Comparison of ENCODE assay signal across 12 cellular contexts in genomic region chr6:16473184-16473907, GRCh38.
A peak's percentile ranks its signal among the peaks of the same experiment; 100 is the strongest.
DNase-seq lines count a peak whose midpoint lies in the region; ATAC-seq, FAIRE-seq and TF ChIP-seq lines count a peak whose summit lies in the region.
"Had no signal": no experiment of that assay in that cellular context is flagged by ENCODE, and none has a peak within 500 bp of the region (broad histone marks: within the 10 kb centered on the region; RNA-seq: fewer than 3 reads in every experiment).

No MANE protein-coding gene starts in this region.

- no peaks in the 10 kb centered on the region for H3K9me3 ChIP-seq in esophagus squamous epithelium

- H3K36me3 Mint-ChIP-seq in progenitor cell of endocrine pancreas (ENCODE audit: insufficient read depth), result peaks cover 11% of the 10 kb centered on the region

- WGBS in esophagus squamous epithelium, 2 donors, result 81 to 84% methylated on average over 10 of the region's 10 CpGs

- H3K4me3 Mint-ChIP-seq in progenitor cell of endocrine pancreas (ENCODE audit: low read depth), result no peak overlapping the region
- H3K4me3 Mint-ChIP-seq: neural crest cell had no signal

- no peak for TF ChIP-seq POLR2A in esophagus squamous epithelium (IDR thresholded peaks at IDR 0.05)

- no peaks in the 10 kb centered on the region for H3K27me3 Mint-ChIP-seq in progenitor cell of endocrine pancreas

- no peak for FAIRE-seq in urothelium cell line (lab: Jason Lieb, UNC)

- DNase-seq in NK-92 treated with Interleukin-12 subunit alpha and Interleukin-12 subunit beta, amount 100 ng/mL, for 24 hours (lab: John Stamatoyannopoulos, UW), result peak; percentile 26
- DNase-seq in NK-92 (lab: John Stamatoyannopoulos, UW; ENCODE audit: unreplicated experiment) (no peak), progenitor cell of endocrine pancreas (ENCODE audit: low spot score, unreplicated experiment) (no peak), urothelium cell line (ENCODE audit: low spot score) (no peak), esophagus squamous epithelium (lab: John Stamatoyannopoulos, UW) (no peak), AML-193 (lab: John Stamatoyannopoulos, UW) (no peak)
- DNase-seq: HCEC 1CT, NCI-H446 treated with DMSO at 0.1 percent for 48 hours had no signal

- TF ChIP-seq CTCF in progenitor cell of endocrine pancreas (IDR thresholded peaks at IDR 0.05; ENCODE audit: unreplicated experiment) (no peak), esophagus squamous epithelium (IDR thresholded peaks at IDR 0.05) (no peak)

- no peaks in the 10 kb centered on the region for H3K36me3 ChIP-seq in esophagus squamous epithelium

- H3K9me3 Mint-ChIP-seq in progenitor cell of endocrine pancreas (ENCODE audit: low read depth), result peaks cover 4% of the 10 kb centered on the region

- H3K4me3 ChIP-seq in esophagus squamous epithelium, result no peak overlapping the region

- no peak overlapping the region for H3K27ac ChIP-seq in esophagus squamous epithelium
- H3K27ac ChIP-seq: 22Rv1 had no signal

- H3K4me1 ChIP-seq in esophagus squamous epithelium, result peaks cover 6 to 32% (median 8%) of the 10 kb centered on the region in 3 donors

- intact Hi-C loops in esophagus squamous epithelium (cut with DNase I), result no loop called here

- peaks cover 32% of the 10 kb centered on the region for H3K4me1 Mint-ChIP-seq in progenitor cell of endocrine pancreas (ENCODE audit: low read depth)
- H3K4me1 Mint-ChIP-seq: neural crest cell had no signal

- peak overlapping the region; percentile 49 for H3K27ac Mint-ChIP-seq in progenitor cell of endocrine pancreas

- peak; percentile 56 for ATAC-seq in GM21723 (IDR thresholded peaks at IDR 0.05; ENCODE audit: unreplicated experiment)
- peak; percentile 34 for ATAC-seq in HG03575 (IDR thresholded peaks at IDR 0.05; ENCODE audit: extremely low read depth, insufficient number of reproducible peaks, low FRiP score, unreplicated experiment)

- H3K27me3 ChIP-seq in esophagus squamous epithelium, result no peaks in the 10 kb centered on the region
